In genomic region chr4:105145913-105146285, GRCh38 we compare ENCODE assay signal across 7 cellular contexts. TPM values are rescaled to one million over a fixed set of nuclear protein-coding genes. Genes with fewer than 3 reads are reported as not detected.
A peak's percentile ranks its signal among the peaks of the same experiment; 100 is the strongest.
DNase-seq lines count a peak whose midpoint lies in the region; ATAC-seq and TF ChIP-seq lines count a peak whose summit lies in the region.

No MANE protein-coding gene starts in this region.

- H3K4me1 Mint-ChIP-seq in MCF 10A (ENCODE audit: insufficient read depth, unreplicated experiment), result peaks cover 20% of the 10 kb centered on the region

- H2AFZ ChIP-seq in SU-DHL-6 (ENCODE audit: low read depth, low read length, severe bottlenecking), result peak overlapping the region; percentile 71

- no peak overlapping the region for H3K27ac Mint-ChIP-seq in MCF 10A (ENCODE audit: low read depth, unreplicated experiment)

- intact Hi-C loops in MCF 10A (cut with micrococcal nuclease) (loop anchor here (5.0 to 10.0 kb wide), 4 partner anchors 51 to 566 kb away; no protein-coding TSS in a partner anchor), left colon (cut with DNase I, micrococcal nuclease) (no loop called here)

- no peak for DNase-seq in MCF 10A (ENCODE audit: unreplicated experiment)
- DNase-seq in left colon, result peak; percentile 31 to 57
- DNase-seq in stimulated activated CD8-positive, alpha-beta memory T cell treated with anti-CD3 and anti-CD28 coated beads, Interleukin-15, amount 100 ng/mL, for 48 hours (ENCODE audit: low read depth in 2 of 2), result peak; percentile 8 to 21
- no peak for DNase-seq in NCI-H2196 treated with DMSO at 0.1 percent for 48 hours (lab: John Stamatoyannopoulos, UW; ENCODE audit: unreplicated experiment)

- H3K9ac ChIP-seq in SU-DHL-6 (ENCODE audit: low read length), result peak overlapping the region; percentile 68

- H4K20me1 ChIP-seq in SU-DHL-6 (ENCODE audit: low read depth, low read length), result no peaks in the 10 kb centered on the region

- BruUV-seq in MCF 10A (replicated peaks; lab: Mats Ljungman, UMichigan), result no TSS peak

- H3K9me3 ChIP-seq in SU-DHL-6 (ENCODE audit: insufficient read depth, low read length), result no peaks in the 10 kb centered on the region

- no peaks in the 10 kb centered on the region for H3K27me3 ChIP-seq in SU-DHL-6 (ENCODE audit: low read length)

- H3K4me2 ChIP-seq in SU-DHL-6 (ENCODE audit: low read depth, low read length, poor library complexity, severe bottlenecking), result peak overlapping the region; percentile 87

- no peak overlapping the region for H3K27ac ChIP-seq in SU-DHL-6 (ENCODE audit: low read depth, low read length)

- H3K4me3 ChIP-seq in SU-DHL-6 (ENCODE audit: insufficient read depth, low read length, poor library complexity, severe bottlenecking), result peak overlapping the region; percentile 73

- no peak for TF ChIP-seq CTCF in SU-DHL-6 (IDR thresholded peaks at IDR 0.05; ENCODE audit: insufficient read depth, low read length, poor library complexity, severe bottlenecking)
- no peak for TF ChIP-seq CTCF in MCF 10A (IDR thresholded peaks at IDR 0.05; ENCODE audit: unreplicated experiment)

- H3K9me2 ChIP-seq in SU-DHL-6 (replicated peaks; ENCODE audit: insufficient read depth, low read length), result no peaks in the 10 kb centered on the region

- no peaks in the 10 kb centered on the region for H3K9me3 Mint-ChIP-seq in MCF 10A (ENCODE audit: unreplicated experiment)

- H3K36me3 Mint-ChIP-seq in MCF 10A (ENCODE audit: insufficient read depth, unreplicated experiment), result peaks cover 7% of the 10 kb centered on the region

- H3K4me3 Mint-ChIP-seq in MCF 10A (ENCODE audit: unreplicated experiment), result peak overlapping the region; percentile 95

- no peaks in the 10 kb centered on the region for H3K36me3 ChIP-seq in SU-DHL-6 (ENCODE audit: low read length)

- CTCF ChIA-PET in MCF 10A (lab: Yijun Ruan, JAX), result interaction anchor here (0.7 kb wide), 1 partner anchor 15 kb away, joined by 4 read pairs; no protein-coding TSS in a partner anchor

- no peaks in the 10 kb centered on the region for H3K27me3 Mint-ChIP-seq in MCF 10A (ENCODE audit: insufficient read depth, unreplicated experiment)

- H3F3A ChIP-seq in SU-DHL-6 (ENCODE audit: insufficient read depth), result no peaks in the 10 kb centered on the region

- ATAC-seq in GM18909 (IDR thresholded peaks at IDR 0.05; ENCODE audit: poor library complexity, unreplicated experiment) (peak; percentile 27), HG02943 (IDR thresholded peaks at IDR 0.05; ENCODE audit: low read depth, unreplicated experiment) (peak; percentile 22), left colon (peak; percentile 14)

- POLR2A ChIA-PET in MCF 10A (lab: Yijun Ruan, JAX), result interaction anchor here (1.0 to 2.2 kb wide), 4 partner anchors 15 to 328 kb away, joined by 3 to 14 read pairs (median 4); partner anchors contain the start of gene PPA2

- no peaks in the 10 kb centered on the region for H3K79me2 ChIP-seq in SU-DHL-6 (ENCODE audit: insufficient read depth, low read length)

RNA-seq across cellular contexts. Expression of gene TET2, which starts 0.8 kb away (rescaled TPM):
- total RNA-seq in MCF 10A (2022) (20.5 and 20.9 TPM in 2 replicates), left colon (10 to 100 TPM; 30.8 to 31.2 TPM)

Comparison
In these comparisons a context has a peak if more than half of its experiments do, and no peak if none do; other contexts are left out.
1. DNase-seq: peak in left colon (2 of 2) and stimulated activated CD8-positive, alpha-beta memory T cell treated with anti-CD3 and anti-CD28 coated beads, Interleukin-15, amount 100 ng/mL, for 48 hours (2 of 2); none in MCF 10A (single experiment) and NCI-H2196 treated with DMSO at 0.1 percent for 48 hours (single experiment).
2. Peak in every context shown above with its lines, with median percentiles within 50 percentile points of each other: ATAC-seq.